In genomic region chr17:60381958-60382357, GRCh38 we compare ENCODE assay signal across 1 cellular context.
TF ChIP-seq lines count a peak whose summit lies in the region.

No MANE protein-coding gene starts in this region.

TF ChIP-seq in GM12878, 131 proteins besides CTCF, POLR2A, EP300 and RAD21:
- no peak for TF ChIP-seq RAD51 (IDR thresholded peaks at IDR 0.05)
- TF ChIP-seq NR2F1 (conservative IDR thresholded peaks at IDR 0.05) = no peak
- no peak for TF ChIP-seq MTA3 (IDR thresholded peaks at IDR 0.05; ENCODE audit: borderline replicate concordance, low read length)
- peak; percentile 29; the same call in 1 of the 2 replicates for TF ChIP-seq NFXL1 (IDR thresholded peaks at IDR 0.05; ENCODE audit: borderline replicate concordance)
- TF ChIP-seq ZNF592 (IDR thresholded peaks at IDR 0.05) = no peak
- TF ChIP-seq MAX (IDR thresholded peaks at IDR 0.05; ENCODE audit: low read depth, low read length) = no peak
- no peak for TF ChIP-seq SUPT20H (IDR thresholded peaks at IDR 0.05; ENCODE audit: borderline replicate concordance, control insufficient read depth, low read depth, low read length)
